ENCODE assay signal across 22 cellular contexts in the genomic region with DNA sequence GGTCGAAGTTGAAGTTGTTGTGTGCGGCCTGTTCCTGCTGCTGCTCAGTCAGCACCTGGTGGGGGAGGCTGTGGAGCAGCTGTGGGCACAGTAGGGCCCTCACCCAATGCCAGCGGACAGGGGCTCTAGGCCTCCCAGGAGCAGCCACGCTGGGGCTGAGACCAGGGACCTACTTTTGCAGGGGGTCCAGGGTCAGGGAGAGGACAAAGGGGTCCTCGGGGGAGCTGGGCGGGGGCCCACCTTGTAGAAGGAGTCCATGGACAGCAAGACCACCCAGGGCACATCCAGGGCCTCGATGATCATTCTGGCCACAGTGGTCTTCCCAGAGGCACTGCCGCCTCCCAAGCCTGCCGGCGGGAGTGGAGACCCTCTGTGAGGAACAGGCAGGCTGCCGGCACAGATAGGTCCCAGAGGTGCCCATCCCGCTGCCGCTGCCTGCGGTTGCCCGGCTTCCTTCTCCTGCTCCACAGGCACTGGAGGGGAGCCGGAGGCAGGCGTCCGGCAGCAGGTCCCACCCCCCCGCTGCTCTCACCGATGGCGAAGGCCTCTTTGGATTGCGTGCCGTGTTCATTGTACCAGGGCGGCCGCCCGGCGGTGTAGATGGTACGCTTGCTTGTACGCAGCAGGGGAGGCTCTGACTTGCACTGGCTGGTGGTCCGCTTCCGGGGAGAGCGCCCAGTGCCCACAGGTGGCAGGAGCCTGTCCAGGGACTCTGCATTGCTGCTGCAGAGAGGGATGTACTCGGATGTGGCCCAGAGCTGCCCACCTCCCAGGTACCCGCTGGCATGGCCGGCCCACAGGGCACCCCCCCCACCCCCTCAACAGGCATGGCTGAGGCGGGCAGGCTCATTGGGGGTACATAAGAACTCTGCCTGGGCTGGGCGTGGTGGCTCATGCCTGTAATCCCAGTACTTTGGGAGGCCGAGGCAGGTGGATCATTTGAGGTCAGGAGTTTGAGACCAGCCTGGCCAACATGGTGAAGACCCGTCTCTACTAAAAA. TPM values are rescaled to one million over a fixed set of nuclear protein-coding genes. Genes with fewer than 3 reads are reported as not detected.
DNase-seq lines count a peak whose midpoint lies in the region; ATAC-seq, FAIRE-seq and TF ChIP-seq lines count a peak whose summit lies in the region.
"Had no signal": no experiment of that assay in that cellular context is flagged by ENCODE, and none has a peak within 500 bp of the region (broad histone marks: within the 10 kb centered on the region; RNA-seq: fewer than 3 reads in every experiment).

No MANE protein-coding gene starts in this region.

- DNase-seq in natural killer cell (no peak), K562 (ENCODE audit: extremely low read depth in 1 of 4, low spot score in 3 of 4) (no peak), mucosa of descending colon (peak in 2 of 3 donors; percentile 26 to 50), esophagus muscularis mucosa (ENCODE audit: extremely low spot score) (no peak), GM10248 (ENCODE audit: extremely low spot score) (no peak)
- no peak for DNase-seq in natural killer cell treated with Interleukin-12 subunit alpha and Interleukin-12 subunit beta and Interleukin-15 and Interleukin-18, amount 100 ng/mL, for 72 hours (ENCODE audit: low spot score)
- DNase-seq: activated CD4-positive, CD25-positive, alpha-beta regulatory T cell treated with anti-CD3 and anti-CD28 coated beads, Interleukin-2, amount 50 U/mL, for 72 hours; activated CD8-positive, alpha-beta T cell treated with anti-CD3 and anti-CD28 coated beads for 36 hours; activated T-cell treated with anti-CD3 and anti-CD28 coated beads for 4 hours; foreskin fibroblast; GF-D8; H7; immature natural killer cell; KBM-7; NCI-H1436 treated with DMSO at 0.1 percent for 48 hours; NCI-H526; upper lobe of right lung had no signal

- WGBS in K562 (ENCODE audit: insufficient coverage, low coverage, missing lambda C conversion rate) = 93% methylated on average over 25 of the region's 39 CpGs
- 94% methylated on average over 31 of the region's 39 CpGs for WGBS in esophagus muscularis mucosa

- H3K9me3 ChIP-seq in K562 (replicated peaks; ENCODE audit: control insufficient read depth, insufficient read depth, low read depth, low read length) (no peaks in the 10 kb centered on the region), mucosa of descending colon (no peaks in the 10 kb centered on the region), esophagus muscularis mucosa (no peaks in the 10 kb centered on the region)
- H3K9me3 ChIP-seq: neutrophil, upper lobe of right lung had no signal

- H3K27me3 Mint-ChIP-seq in natural killer cell (ENCODE audit: low read depth in 2 of 2) = no peaks in the 10 kb centered on the region
- no peaks in the 10 kb centered on the region for H3K27me3 Mint-ChIP-seq in natural killer cell treated with Interleukin-12 subunit alpha and Interleukin-12 subunit beta and Interleukin-15 and Interleukin-18, amount 100 ng/mL, for 72 hours
- H3K27me3 Mint-ChIP-seq: activated CD8-positive, alpha-beta T cell treated with anti-CD3 and anti-CD28 coated beads for 36 hours had no signal

- no peak overlapping the region for H2AFZ ChIP-seq in K562 (ENCODE audit: low read depth, low read length)
- H2AFZ ChIP-seq: hepatocyte had no signal

- CTCF ChIA-PET in K562 (lab: Yijun Ruan, JAX; ENCODE audit: low intra/inter-chr PET ratio) = no interaction called here
- CTCF ChIA-PET in GM10248 (lab: Yijun Ruan, JAX) = no interaction called here

- TF ChIP-seq POLR2A in K562 (conservative IDR thresholded peaks at IDR 0.05) = no peak; the same call in 1 of the 2 replicates
- no peak for TF ChIP-seq POLR2A in esophagus muscularis mucosa (IDR thresholded peaks at IDR 0.05; ENCODE audit: low read depth)

- no peak overlapping the region for H3K4me3 ChIP-seq in K562
- no peak overlapping the region for H3K4me3 ChIP-seq in mucosa of descending colon
- no peak overlapping the region for H3K4me3 ChIP-seq in esophagus muscularis mucosa
- H3K4me3 ChIP-seq: hepatocyte, upper lobe of right lung had no signal

- no peak for FAIRE-seq in K562 (lab: Jason Lieb, UNC)

- no TSS peak for BruUV-seq in K562 (replicated peaks; lab: Mats Ljungman, UMichigan)

- H3K4me1 ChIP-seq in K562 (replicated peaks in 1 of 2; ENCODE audit: control insufficient read depth in 2 of 2, insufficient read depth in 2 of 2, low read length in 2 of 2) = peaks cover 26 to 90% of the 10 kb centered on the region in 2 experiments
- H3K4me1 ChIP-seq in mucosa of descending colon (ENCODE audit: low read depth) = peaks cover 32% of the 10 kb centered on the region
- peaks cover 72 to 78% (median 76%) of the 10 kb centered on the region in 4 donors for H3K4me1 ChIP-seq in esophagus muscularis mucosa

- H3K27me3 ChIP-seq in K562 (ENCODE audit: control insufficient read depth in 2 of 2, insufficient read depth in 2 of 2, low read length in 2 of 2) (no peaks in the 10 kb centered on the region), esophagus muscularis mucosa (no peaks in the 10 kb centered on the region)
- H3K27me3 ChIP-seq: hepatocyte, neutrophil, upper lobe of right lung had no signal

- no peaks in the 10 kb centered on the region for H3K36me3 Mint-ChIP-seq in natural killer cell
- H3K36me3 Mint-ChIP-seq in natural killer cell treated with Interleukin-12 subunit alpha and Interleukin-12 subunit beta and Interleukin-15 and Interleukin-18, amount 100 ng/mL, for 72 hours = no peaks in the 10 kb centered on the region

- H3K27ac ChIP-seq in K562 (ENCODE audit: extremely low read depth, low read depth, low read length) (no peak overlapping the region), esophagus muscularis mucosa (replicated peaks in 1 of 4) (peak overlapping the region in 2 of 4 donors; percentile 88 to 93)
- H3K27ac ChIP-seq: hepatocyte, upper lobe of right lung had no signal

- in situ Hi-C loops in K562 (cut with MboI) = no loop called here

- no peak for TF ChIP-seq CTCF in natural killer cell (IDR thresholded peaks at IDR 0.05)
- TF ChIP-seq CTCF in K562 (IDR thresholded peaks at IDR 0.05 in 2 of 3, conservative IDR thresholded peaks at IDR 0.05 in 1 of 3; ENCODE audit: insufficient read depth in 2 of 3, low read depth in 1 of 3, low read length in 3 of 3) = no peak
- no peak for TF ChIP-seq CTCF in mucosa of descending colon (IDR thresholded peaks at IDR 0.05)
- no peak for TF ChIP-seq CTCF in esophagus muscularis mucosa (IDR thresholded peaks at IDR 0.05)
- TF ChIP-seq CTCF in GM10248 (IDR thresholded peaks at IDR 0.05; ENCODE audit: control extremely low read depth, extremely low read depth, low read depth, missing control alignments) = no peak

- POLR2A ChIA-PET in K562 (lab: Yijun Ruan, JAX) (interaction anchor here (0.7 kb wide), 1 partner anchor 164 kb away, joined by 3 read pairs; no protein-coding TSS in a partner anchor), GM10248 (lab: Yijun Ruan, JAX) (no interaction called here)

- TF ChIP-seq EP300 in K562 (IDR thresholded peaks at IDR 0.05; ENCODE audit: low read length) (no peak), esophagus muscularis mucosa (IDR thresholded peaks at IDR 0.05) (no peak)

- peaks cover 29 to 45% of the 10 kb centered on the region in 2 donors for H3K4me1 Mint-ChIP-seq in natural killer cell
- H3K4me1 Mint-ChIP-seq in natural killer cell treated with Interleukin-12 subunit alpha and Interleukin-12 subunit beta and Interleukin-15 and Interleukin-18, amount 100 ng/mL, for 72 hours (ENCODE audit: low read depth in 2 of 2) = peaks cover 32 to 33% of the 10 kb centered on the region in 2 donors

- intact Hi-C loops in natural killer cell (cut with micrococcal nuclease) (no loop called here), K562 (cut with micrococcal nuclease) (no loop called here), mucosa of descending colon (cut with DNase I, micrococcal nuclease) (no loop called here), esophagus muscularis mucosa (cut with DNase I) (loop anchor here (2.0 kb wide), 1 partner anchor 39 kb away; no protein-coding TSS in a partner anchor)

- H3K4me3 Mint-ChIP-seq in natural killer cell = peak overlapping the region; percentile 42
- no peak overlapping the region for H3K4me3 Mint-ChIP-seq in natural killer cell treated with Interleukin-12 subunit alpha and Interleukin-12 subunit beta and Interleukin-15 and Interleukin-18, amount 100 ng/mL, for 72 hours
- H3K4me3 Mint-ChIP-seq: activated CD8-positive, alpha-beta T cell treated with anti-CD3 and anti-CD28 coated beads for 36 hours had no signal

- H3K9me1 ChIP-seq in K562 (ENCODE audit: control insufficient read depth, insufficient read depth, low read length) = peaks cover 19% of the 10 kb centered on the region

- H3K9ac ChIP-seq in K562 (ENCODE audit: insufficient read depth in 1 of 2, low read depth in 2 of 2, low read length in 2 of 2) = no peak overlapping the region; a peak in 1 of 4 replicates

- H3K9me3 Mint-ChIP-seq in natural killer cell = no peaks in the 10 kb centered on the region
- no peaks in the 10 kb centered on the region for H3K9me3 Mint-ChIP-seq in natural killer cell treated with Interleukin-12 subunit alpha and Interleukin-12 subunit beta and Interleukin-15 and Interleukin-18, amount 100 ng/mL, for 72 hours
- H3K9me3 Mint-ChIP-seq: CD8-positive, alpha-beta T cell; immature natural killer cell had no signal

- H3K27ac Mint-ChIP-seq in natural killer cell = peak overlapping the region in 1 of 2 donors; percentile 96
- H3K27ac Mint-ChIP-seq in natural killer cell treated with Interleukin-12 subunit alpha and Interleukin-12 subunit beta and Interleukin-15 and Interleukin-18, amount 100 ng/mL, for 72 hours = no peak overlapping the region

- peaks cover 66% of the 10 kb centered on the region for H4K20me1 ChIP-seq in K562 (replicated peaks; ENCODE audit: control insufficient read depth, insufficient read depth, low read length)

- ATAC-seq in natural killer cell (no peak), K562 (no peak), mucosa of descending colon (no peak), HG03196 (IDR thresholded peaks at IDR 0.05; ENCODE audit: unreplicated experiment) (no peak), HG03342 (IDR thresholded peaks at IDR 0.05; ENCODE audit: unreplicated experiment) (no peak)
- no peak for ATAC-seq in natural killer cell treated with Interleukin-12 subunit alpha and Interleukin-12 subunit beta and Interleukin-15 and Interleukin-18, amount 100 ng/mL, for 72 hours
- ATAC-seq: activated CD8-positive, alpha-beta T cell treated with anti-CD3 and anti-CD28 coated beads for 36 hours; CD8-positive, alpha-beta T cell; upper lobe of right lung had no signal

- TF ChIP-seq RAD21 in K562 (CRISPR knock-in tag; conservative IDR thresholded peaks at IDR 0.05 in 1 of 2, IDR thresholded peaks at IDR 0.05 in 1 of 2) = no peak

- peaks cover 65% of the 10 kb centered on the region; the same call in 2 of the 3 replicates for H3K36me3 ChIP-seq in K562 (ENCODE audit: control insufficient read depth, insufficient read depth, low read length)
- H3K36me3 ChIP-seq in mucosa of descending colon (ENCODE audit: low read depth) = no peaks in the 10 kb centered on the region
- H3K36me3 ChIP-seq in esophagus muscularis mucosa = peaks cover 28 to 50% (median 48%) of the 10 kb centered on the region in 4 donors

- H3K4me2 ChIP-seq in K562 (ENCODE audit: insufficient read depth, low read length) = no peak overlapping the region
- H3K4me2 ChIP-seq: hepatocyte had no signal

- peaks cover 61% of the 10 kb centered on the region for H3K79me2 ChIP-seq in K562 (ENCODE audit: control insufficient read depth, insufficient read depth, low read length)

RNA-seq across cellular contexts. Expression of a gene that starts 10.0 kb away (rescaled TPM):
- total RNA-seq in natural killer cell (10 to 100 TPM; 49.9 to 58.1 (median 49.9) TPM), K562 (2014; rRNA removed) (28.5 and 36.8 TPM in 2 replicates), K562 (2014; rRNA removed; fragmentation: Illumina TruSeq; extraction: Trizol) (7.9 and 10.8 TPM in 2 replicates), K562 (2015; rRNA removed; fragmentation: Illumina TruSeq; extraction: Trizol) (21.5 and 24.1 TPM in 2 replicates), K562 (2021) (46.1 and 52.8 TPM in 2 replicates), mucosa of descending colon (10 to 100 TPM; 37.4 to 57.8 (median 43.6) TPM), esophagus muscularis mucosa (10 to 100 TPM; 16.6 to 31.0 (median 24.1) TPM)
- total RNA-seq in natural killer cell treated with Interleukin-12 subunit alpha and Interleukin-12 subunit beta and Interleukin-15 and Interleukin-18, amount 100 ng/mL, for 72 hours = 10 to 100 TPM; 32.6 to 52.9 TPM
- total RNA-seq in K562 (2011; cell fraction: chromatin; rRNA removed; ENCODE audit: low replicate concordance) = 103 and 254 TPM in 2 replicates
- total RNA-seq in K562 (2011; cell fraction: nucleolus; rRNA removed) = 128 and 153 TPM in 2 replicates
- total RNA-seq in K562 (2011; cell fraction: nucleoplasm; rRNA removed) = 102 and 113 TPM in 2 replicates
- polyA plus RNA-seq in K562 (2011; rRNA removed) (26.9 and 40.4 TPM in 2 replicates), K562 (2014; fragmentation: Illumina TruSeq; extraction: Trizol) (24.2 and 36.6 TPM in 2 replicates), K562 (2014; fragmentation: Nextera tagmentation; extraction: Ambion mirVana) (1 to 10 TPM; 3.1 to 6.6 TPM), K562 (2014; rRNA removed) (49.0 and 57.1 TPM in 2 replicates)
- polyA plus RNA-seq in K562 (2011; cell fraction: cytosol; rRNA removed) = 35.2 and 67.5 TPM in 2 replicates
- 185 and 221 TPM in 2 replicates for polyA plus RNA-seq in K562 (2011; cell fraction: nucleus; rRNA removed)
- 35.3 and 54.9 TPM in 2 replicates for polyA plus RNA-seq in K562 (2012)
- polyA minus RNA-seq in K562 (2011; rRNA and poly(A)+ RNA removed) = 14.0 and 18.9 TPM in 2 replicates
- 20.3 and 21.6 TPM in 2 replicates for polyA minus RNA-seq in K562 (2011; cell fraction: cytosol; rRNA and poly(A)+ RNA removed)
- polyA minus RNA-seq in K562 (2011; cell fraction: nucleus; rRNA and poly(A)+ RNA removed) = 40.1 and 51.8 TPM in 2 replicates

RNA-seq across cellular contexts. Expression of a gene that starts 23.5 kb away (rescaled TPM):
- total RNA-seq in natural killer cell = 10 to 100 TPM; 11.5 to 16.8 (median 13.8) TPM
- 10 to 100 TPM in 1 of 2 donors, 1 to 10 TPM in 1; 9.6 to 13.8 TPM for total RNA-seq in natural killer cell treated with Interleukin-12 subunit alpha and Interleukin-12 subunit beta and Interleukin-15 and Interleukin-18, amount 100 ng/mL, for 72 hours
- total RNA-seq in K562 (2011; cell fraction: chromatin; rRNA removed; ENCODE audit: low replicate concordance) = 14.5 and 45.8 TPM in 2 replicates
- 23.8 and 25.5 TPM in 2 replicates for total RNA-seq in K562 (2011; cell fraction: nucleolus; rRNA removed)
- 15.2 and 19.3 TPM in 2 replicates for total RNA-seq in K562 (2011; cell fraction: nucleoplasm; rRNA removed)
- 13.5 and 17.2 TPM in 2 replicates for total RNA-seq in K562 (2014; rRNA removed)
- 3.2 and 3.8 TPM in 2 replicates for total RNA-seq in K562 (2014; rRNA removed; fragmentation: Illumina TruSeq; extraction: Trizol)
- total RNA-seq in K562 (2015; rRNA removed; fragmentation: Illumina TruSeq; extraction: Trizol) = 11.2 and 11.3 TPM in 2 replicates
- total RNA-seq in K562 (2021) = 24.9 and 27.8 TPM in 2 replicates
- polyA plus RNA-seq in K562 (2011; rRNA removed) = 3.9 and 4.2 TPM in 2 replicates
- polyA plus RNA-seq in K562 (2011; cell fraction: cytosol; rRNA removed) = 4.1 and 9.7 TPM in 2 replicates
- 29.4 and 48.2 TPM in 2 replicates for polyA plus RNA-seq in K562 (2011; cell fraction: nucleus; rRNA removed)
- polyA plus RNA-seq in K562 (2012) = 14.3 and 16.2 TPM in 2 replicates
- 8.2 and 14.9 TPM in 2 replicates for polyA plus RNA-seq in K562 (2014; fragmentation: Illumina TruSeq; extraction: Trizol)
- polyA plus RNA-seq in K562 (2014; fragmentation: Nextera tagmentation; extraction: Ambion mirVana) = under 1 TPM; 0.01 to 0.03 TPM
- polyA plus RNA-seq in K562 (2014; rRNA removed) = 13.0 and 16.5 TPM in 2 replicates
- polyA minus RNA-seq in K562 (2011; rRNA and poly(A)+ RNA removed) = 1.1 and 2.7 TPM in 2 replicates
- polyA minus RNA-seq in K562 (2011; cell fraction: cytosol; rRNA and poly(A)+ RNA removed) = 6.3 and 8.5 TPM in 2 replicates
- polyA minus RNA-seq in K562 (2011; cell fraction: nucleus; rRNA and poly(A)+ RNA removed) = 6.7 and 6.9 TPM in 2 replicates
- total RNA-seq in mucosa of descending colon = 10 to 100 TPM in 1 of 3 donors, 1 to 10 TPM in 2; 1.8 to 14.7 (median 3.9) TPM
- total RNA-seq in esophagus muscularis mucosa = 10 to 100 TPM in 2 of 4 donors, 1 to 10 TPM in 2; 7.1 to 17.7 (median 12.1) TPM

RNA-seq across cellular contexts. Expression of a gene that starts 33.2 kb away (rescaled TPM):
- total RNA-seq in natural killer cell (10 to 100 TPM; 15.2 to 22.3 (median 17.6) TPM), K562 (2014; rRNA removed) (4.8 and 9.8 TPM in 2 replicates), K562 (2014; rRNA removed; fragmentation: Illumina TruSeq; extraction: Trizol) (0.95 and 1.1 TPM in 2 replicates), K562 (2015; rRNA removed; fragmentation: Illumina TruSeq; extraction: Trizol) (3.5 and 4.8 TPM in 2 replicates), K562 (2021) (12.1 and 15.2 TPM in 2 replicates), mucosa of descending colon (1 to 10 TPM; 3.8 to 7.9 (median 5.6) TPM), esophagus muscularis mucosa (10 to 100 TPM in 1 of 4 donors, 1 to 10 TPM in 3; 2.1 to 11.7 (median 4.4) TPM)
- total RNA-seq in natural killer cell treated with Interleukin-12 subunit alpha and Interleukin-12 subunit beta and Interleukin-15 and Interleukin-18, amount 100 ng/mL, for 72 hours = 10 to 100 TPM; 33.3 to 33.6 TPM
- 3.5 and 12.3 TPM in 2 replicates for total RNA-seq in K562 (2011; cell fraction: chromatin; rRNA removed; ENCODE audit: low replicate concordance)
- 7.8 and 11.8 TPM in 2 replicates for total RNA-seq in K562 (2011; cell fraction: nucleolus; rRNA removed)
- total RNA-seq in K562 (2011; cell fraction: nucleoplasm; rRNA removed) = 5.1 and 7.5 TPM in 2 replicates
- polyA plus RNA-seq in K562 (2011; rRNA removed) (3.9 and 6.8 TPM in 2 replicates), K562 (2014; fragmentation: Illumina TruSeq; extraction: Trizol) (6.0 and 9.6 TPM in 2 replicates), K562 (2014; fragmentation: Nextera tagmentation; extraction: Ambion mirVana) (under 1 TPM; 0.37 to 0.52 TPM), K562 (2014; rRNA removed) (11.4 and 12.4 TPM in 2 replicates)
- 4.6 and 19.2 TPM in 2 replicates for polyA plus RNA-seq in K562 (2011; cell fraction: cytosol; rRNA removed)
- polyA plus RNA-seq in K562 (2011; cell fraction: nucleus; rRNA removed) = 35.1 and 67.7 TPM in 2 replicates
- 15.0 and 18.1 TPM in 2 replicates for polyA plus RNA-seq in K562 (2012)
- 0.45 and 0.67 TPM in 2 replicates for polyA minus RNA-seq in K562 (2011; rRNA and poly(A)+ RNA removed)
- polyA minus RNA-seq in K562 (2011; cell fraction: cytosol; rRNA and poly(A)+ RNA removed) = 5.6 and 6.4 TPM in 2 replicates
- 2.4 and 3.0 TPM in 2 replicates for polyA minus RNA-seq in K562 (2011; cell fraction: nucleus; rRNA and poly(A)+ RNA removed)

RNA-seq across cellular contexts. Expression of a gene that starts 34.7 kb away (rescaled TPM):
- total RNA-seq in natural killer cell (10 to 100 TPM; 52.7 to 63.0 (median 55.0) TPM), K562 (2014; rRNA removed) (59.9 and 65.9 TPM in 2 replicates), K562 (2014; rRNA removed; fragmentation: Illumina TruSeq; extraction: Trizol) (37.1 and 45.0 TPM in 2 replicates), K562 (2015; rRNA removed; fragmentation: Illumina TruSeq; extraction: Trizol) (69.1 and 70.2 TPM in 2 replicates), K562 (2021) (79.5 and 83.2 TPM in 2 replicates), mucosa of descending colon (10 to 100 TPM; 51.2 to 64.4 (median 59.1) TPM), esophagus muscularis mucosa (10 to 100 TPM; 46.1 to 64.9 (median 58.7) TPM)
- total RNA-seq in natural killer cell treated with Interleukin-12 subunit alpha and Interleukin-12 subunit beta and Interleukin-15 and Interleukin-18, amount 100 ng/mL, for 72 hours = 10 to 100 TPM; 65.9 to 87.7 TPM
- 43.5 and 79.2 TPM in 2 replicates for total RNA-seq in K562 (2011; cell fraction: chromatin; rRNA removed; ENCODE audit: low replicate concordance)
- total RNA-seq in K562 (2011; cell fraction: nucleolus; rRNA removed) = 37.2 and 37.9 TPM in 2 replicates
- total RNA-seq in K562 (2011; cell fraction: nucleoplasm; rRNA removed) = 25.8 and 34.6 TPM in 2 replicates
- polyA plus RNA-seq in K562 (2011; rRNA removed) (31.9 and 38.8 TPM in 2 replicates), K562 (2014; fragmentation: Illumina TruSeq; extraction: Trizol) (65.2 and 68.2 TPM in 2 replicates), K562 (2014; fragmentation: Nextera tagmentation; extraction: Ambion mirVana) (1 to 10 TPM; 4.2 to 4.3 TPM), K562 (2014; rRNA removed) (53.9 and 60.5 TPM in 2 replicates)
- polyA plus RNA-seq in K562 (2011; cell fraction: cytosol; rRNA removed) = 31.0 and 31.9 TPM in 2 replicates
- 33.2 and 38.3 TPM in 2 replicates for polyA plus RNA-seq in K562 (2011; cell fraction: nucleus; rRNA removed)
- 64.7 and 71.3 TPM in 2 replicates for polyA plus RNA-seq in K562 (2012)
- polyA minus RNA-seq in K562 (2011; rRNA and poly(A)+ RNA removed) = 43.7 and 45.2 TPM in 2 replicates
- polyA minus RNA-seq in K562 (2011; cell fraction: cytosol; rRNA and poly(A)+ RNA removed) = 40.1 and 44.7 TPM in 2 replicates
- polyA minus RNA-seq in K562 (2011; cell fraction: nucleus; rRNA and poly(A)+ RNA removed) = 16.3 and 25.7 TPM in 2 replicates

RNA-seq across cellular contexts. Expression of a gene that starts 51.3 kb away (rescaled TPM):
- total RNA-seq in natural killer cell (10 to 100 TPM; 27.5 to 45.1 (median 42.8) TPM), K562 (2014; rRNA removed) (31.3 and 41.1 TPM in 2 replicates), K562 (2014; rRNA removed; fragmentation: Illumina TruSeq; extraction: Trizol) (10.3 and 13.4 TPM in 2 replicates), K562 (2015; rRNA removed; fragmentation: Illumina TruSeq; extraction: Trizol) (28.4 and 29.5 TPM in 2 replicates), K562 (2021) (42.3 and 42.8 TPM in 2 replicates), mucosa of descending colon (10 to 100 TPM; 57.5 to 65.9 (median 65.4) TPM), esophagus muscularis mucosa (10 to 100 TPM; 39.5 to 64.9 (median 53.1) TPM)
- 10 to 100 TPM; 67.6 to 89.1 TPM for total RNA-seq in natural killer cell treated with Interleukin-12 subunit alpha and Interleukin-12 subunit beta and Interleukin-15 and Interleukin-18, amount 100 ng/mL, for 72 hours
- 54.4 and 105 TPM in 2 replicates for total RNA-seq in K562 (2011; cell fraction: chromatin; rRNA removed; ENCODE audit: low replicate concordance)
- total RNA-seq in K562 (2011; cell fraction: nucleolus; rRNA removed) = 56.5 and 57.4 TPM in 2 replicates
- 36.4 and 43.2 TPM in 2 replicates for total RNA-seq in K562 (2011; cell fraction: nucleoplasm; rRNA removed)
- polyA plus RNA-seq in K562 (2011; rRNA removed) (22.4 and 23.4 TPM in 2 replicates), K562 (2014; fragmentation: Illumina TruSeq; extraction: Trizol) (21.8 and 27.2 TPM in 2 replicates), K562 (2014; fragmentation: Nextera tagmentation; extraction: Ambion mirVana) (under 1 TPM; 0.95 to 0.99 TPM), K562 (2014; rRNA removed) (25.5 and 26.3 TPM in 2 replicates)
- 25.9 and 38.5 TPM in 2 replicates for polyA plus RNA-seq in K562 (2011; cell fraction: cytosol; rRNA removed)
- polyA plus RNA-seq in K562 (2011; cell fraction: nucleus; rRNA removed) = 42.6 and 52.5 TPM in 2 replicates
- polyA plus RNA-seq in K562 (2012) = 28.8 and 29.1 TPM in 2 replicates
- 17.3 and 29.6 TPM in 2 replicates for polyA minus RNA-seq in K562 (2011; rRNA and poly(A)+ RNA removed)
- polyA minus RNA-seq in K562 (2011; cell fraction: cytosol; rRNA and poly(A)+ RNA removed) = 26.0 and 31.4 TPM in 2 replicates
- 10.2 and 12.2 TPM in 2 replicates for polyA minus RNA-seq in K562 (2011; cell fraction: nucleus; rRNA and poly(A)+ RNA removed)

Comparison
In these comparisons a context has a peak if more than half of its experiments do, and no peak if none do; other contexts are left out.
1. DNase-seq: peak in mucosa of descending colon (2 of 3); none in natural killer cell (single experiment), natural killer cell treated with Interleukin-12 subunit alpha and Interleukin-12 subunit beta and Interleukin-15 and Interleukin-18, amount 100 ng/mL, for 72 hours (single experiment), K562 (0 of 4), esophagus muscularis mucosa (single experiment) and GM10248 (single experiment).